Comparison of ENCODE assay signal across 2 cellular contexts in the genomic region with DNA sequence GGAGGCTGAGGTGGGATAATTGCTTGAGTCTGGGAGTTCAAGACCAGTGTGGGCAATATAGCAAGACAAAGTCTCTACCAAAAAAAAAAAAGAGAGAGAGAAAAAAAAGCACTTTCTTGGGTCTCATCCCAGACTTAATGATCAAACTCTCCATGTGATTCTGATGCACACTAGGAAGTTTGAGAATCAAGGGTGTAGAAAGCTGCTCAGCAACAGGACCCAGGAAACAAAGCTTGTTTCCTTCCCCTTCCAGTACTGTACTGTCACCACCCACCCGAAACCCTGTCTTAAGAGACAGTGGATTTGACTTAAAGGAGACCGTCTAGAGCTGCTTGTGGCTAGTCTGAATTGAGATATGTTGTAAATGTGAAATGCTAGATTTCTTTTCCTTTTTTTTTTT.
TF ChIP-seq lines count a peak whose summit lies in the region.

No MANE protein-coding gene starts in this region.

TF ChIP-seq in HepG2, 621 proteins besides CTCF, POLR2A, EP300 and RAD21:
- TF ChIP-seq ERF (CRISPR knock-in tag; IDR thresholded peaks at IDR 0.05) (no peak), GATAD2A (CRISPR knock-in tag; IDR thresholded peaks at IDR 0.05) (no peak)
- TF ChIP-seq, protein P1, sequence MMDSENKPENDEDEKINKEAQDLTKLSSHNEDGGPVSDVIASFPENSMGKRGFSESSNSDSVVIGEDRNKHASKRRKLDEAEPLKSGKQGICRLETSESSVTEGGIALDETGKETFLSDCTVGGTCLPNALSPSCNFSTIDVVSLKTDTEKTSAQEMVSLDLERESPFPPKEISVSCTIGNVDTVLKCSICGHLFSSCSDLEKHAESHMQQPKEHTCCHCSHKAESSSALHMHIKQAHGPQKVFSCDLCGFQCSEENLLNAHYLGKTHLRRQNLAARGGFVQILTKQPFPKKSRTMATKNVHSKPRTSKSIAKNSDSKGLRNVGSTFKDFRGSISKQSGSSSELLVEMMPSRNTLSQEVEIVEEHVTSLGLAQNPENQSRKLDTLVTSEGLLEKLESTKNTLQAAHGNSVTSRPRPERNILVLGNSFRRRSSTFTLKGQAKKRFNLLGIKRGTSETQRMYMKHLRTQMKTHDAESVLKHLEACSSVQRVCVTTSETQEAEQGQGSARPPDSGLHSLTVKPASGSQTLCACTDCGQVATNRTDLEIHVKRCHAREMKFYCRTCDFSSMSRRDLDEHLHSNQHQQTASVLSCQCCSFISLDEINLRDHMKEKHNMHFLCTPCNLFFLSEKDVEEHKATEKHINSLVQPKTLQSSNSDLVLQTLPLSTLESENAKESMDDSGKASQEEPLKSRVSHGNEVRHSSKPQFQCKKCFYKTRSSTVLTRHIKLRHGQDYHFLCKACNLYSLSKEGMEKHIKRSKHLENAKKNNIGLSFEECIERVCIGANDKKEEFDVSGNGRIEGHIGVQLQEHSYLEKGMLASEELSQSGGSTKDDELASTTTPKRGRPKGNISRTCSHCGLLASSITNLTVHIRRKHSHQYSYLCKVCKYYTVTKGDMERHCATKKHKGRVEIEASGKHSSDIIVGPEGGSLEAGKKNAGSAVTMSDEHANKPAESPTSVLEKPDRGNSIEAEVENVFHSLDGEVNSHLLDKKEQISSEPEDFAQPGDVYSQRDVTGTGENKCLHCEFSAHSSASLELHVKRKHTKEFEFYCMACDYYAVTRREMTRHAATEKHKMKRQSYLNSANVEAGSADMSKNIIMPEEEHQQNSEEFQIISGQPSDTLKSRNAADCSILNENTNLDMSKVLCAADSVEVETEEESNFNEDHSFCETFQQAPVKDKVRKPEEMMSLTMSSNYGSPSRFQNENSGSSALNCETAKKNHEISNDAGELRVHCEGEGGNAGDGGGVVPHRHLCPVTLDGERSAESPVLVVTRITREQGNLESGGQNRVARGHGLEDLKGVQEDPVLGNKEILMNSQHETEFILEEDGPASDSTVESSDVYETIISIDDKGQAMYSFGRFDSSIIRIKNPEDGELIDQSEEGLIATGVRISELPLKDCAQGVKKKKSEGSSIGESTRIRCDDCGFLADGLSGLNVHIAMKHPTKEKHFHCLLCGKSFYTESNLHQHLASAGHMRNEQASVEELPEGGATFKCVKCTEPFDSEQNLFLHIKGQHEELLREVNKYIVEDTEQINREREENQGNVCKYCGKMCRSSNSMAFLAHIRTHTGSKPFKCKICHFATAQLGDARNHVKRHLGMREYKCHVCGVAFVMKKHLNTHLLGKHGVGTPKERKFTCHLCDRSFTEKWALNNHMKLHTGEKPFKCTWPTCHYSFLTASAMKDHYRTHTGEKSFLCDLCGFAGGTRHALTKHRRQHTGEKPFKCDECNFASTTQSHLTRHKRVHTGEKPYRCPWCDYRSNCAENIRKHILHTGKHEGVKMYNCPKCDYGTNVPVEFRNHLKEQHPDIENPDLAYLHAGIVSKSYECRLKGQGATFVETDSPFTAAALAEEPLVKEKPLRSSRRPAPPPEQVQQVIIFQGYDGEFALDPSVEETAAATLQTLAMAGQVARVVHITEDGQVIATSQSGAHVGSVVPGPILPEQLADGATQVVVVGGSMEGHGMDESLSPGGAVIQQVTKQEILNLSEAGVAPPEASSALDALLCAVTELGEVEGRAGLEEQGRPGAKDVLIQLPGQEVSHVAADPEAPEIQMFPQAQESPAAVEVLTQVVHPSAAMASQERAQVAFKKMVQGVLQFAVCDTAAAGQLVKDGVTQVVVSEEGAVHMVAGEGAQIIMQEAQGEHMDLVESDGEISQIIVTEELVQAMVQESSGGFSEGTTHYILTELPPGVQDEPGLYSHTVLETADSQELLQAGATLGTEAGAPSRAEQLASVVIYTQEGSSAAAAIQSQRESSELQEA (CRISPR knock-in tag; IDR thresholded peaks at IDR 0.05; ENCODE audit: not compliant biosample characterization): no peak
- TF ChIP-seq, protein P2, sequence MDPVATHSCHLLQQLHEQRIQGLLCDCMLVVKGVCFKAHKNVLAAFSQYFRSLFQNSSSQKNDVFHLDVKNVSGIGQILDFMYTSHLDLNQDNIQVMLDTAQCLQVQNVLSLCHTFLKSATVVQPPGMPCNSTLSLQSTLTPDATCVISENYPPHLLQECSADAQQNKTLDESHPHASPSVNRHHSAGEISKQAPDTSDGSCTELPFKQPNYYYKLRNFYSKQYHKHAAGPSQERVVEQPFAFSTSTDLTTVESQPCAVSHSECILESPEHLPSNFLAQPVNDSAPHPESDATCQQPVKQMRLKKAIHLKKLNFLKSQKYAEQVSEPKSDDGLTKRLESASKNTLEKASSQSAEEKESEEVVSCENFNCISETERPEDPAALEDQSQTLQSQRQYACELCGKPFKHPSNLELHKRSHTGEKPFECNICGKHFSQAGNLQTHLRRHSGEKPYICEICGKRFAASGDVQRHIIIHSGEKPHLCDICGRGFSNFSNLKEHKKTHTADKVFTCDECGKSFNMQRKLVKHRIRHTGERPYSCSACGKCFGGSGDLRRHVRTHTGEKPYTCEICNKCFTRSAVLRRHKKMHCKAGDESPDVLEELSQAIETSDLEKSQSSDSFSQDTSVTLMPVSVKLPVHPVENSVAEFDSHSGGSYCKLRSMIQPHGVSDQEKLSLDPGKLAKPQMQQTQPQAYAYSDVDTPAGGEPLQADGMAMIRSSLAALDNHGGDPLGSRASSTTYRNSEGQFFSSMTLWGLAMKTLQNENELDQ (CRISPR knock-in tag; IDR thresholded peaks at IDR 0.05; ENCODE audit: borderline replicate concordance): no peak
TF ChIP-seq in HepG2: peak in this region for 0.

TF ChIP-seq in GM12891, 5 proteins besides CTCF, POLR2A, EP300 and RAD21:
- no peak for TF ChIP-seq POLR2AphosphoS5 (IDR thresholded peaks at IDR 0.05; ENCODE audit: low read depth, low read length)
- no peak for TF ChIP-seq SPI1 (IDR thresholded peaks at IDR 0.05; ENCODE audit: low read depth, low read length)
- TF ChIP-seq PAX5 (IDR thresholded peaks at IDR 0.05; ENCODE audit: insufficient read depth, low read length, severe bottlenecking): no peak
- no peak for TF ChIP-seq POU2F2 (IDR thresholded peaks at IDR 0.05; ENCODE audit: low read depth, low read length)
- no peak for TF ChIP-seq TAF1 (IDR thresholded peaks at IDR 0.05; ENCODE audit: low read depth, low read length)
